In genomic region chr13:51668580-51669195, GRCh38 we compare ENCODE assay signal across 24 cellular contexts.
"Had no signal": no experiment of that assay in that cellular context is flagged by ENCODE, and none has a peak within 500 bp of the region (broad histone marks: within the 10 kb centered on the region; RNA-seq: fewer than 3 reads in every experiment).

No MANE protein-coding gene starts in this region.

- H3K36me3 Mint-ChIP-seq: natural killer cell had no signal

- ATAC-seq: activated naive CD4-positive, alpha-beta T cell treated with anti-CD3 and anti-CD28 coated beads, Interleukin-2, amount 50 U/mL, for 72 hours; activated T-helper 17 cell treated with anti-CD3 and anti-CD28 coated beads, Interleukin-2, amount 50 U/mL, for 72 hours; gastrocnemius medialis; natural killer cell; right cardiac atrium; stimulated activated naive B cell treated with anti-CD40 and anti-IgM and Interleukin-4, amounts not matched to agents 10 μg/mL and 1 μg/mL and 100 μg/mL, for 72 hours; WTC11 had no signal

- H3K9me3 Mint-ChIP-seq: activated T-cell treated with anti-CD3 and anti-CD28 coated beads, Interleukin-2, amount 50 U/mL, for 24 hours; activated T-helper 17 cell treated with anti-CD3 and anti-CD28 coated beads, Interleukin-2, amount 50 U/mL, for 72 hours; dendritic cell treated with granulocyte-macrophage colony-stimulating factor and Interleukin-4, amounts not matched to agents 40 ng/mL and 50 ng/mL, for 4 days; natural killer cell had no signal

- H3K27me3 ChIP-seq: adrenal gland, ascending aorta, brain microvascular endothelial cell, esophagus squamous epithelium, gastrocnemius medialis, ovary, transverse colon, uterus had no signal

- FAIRE-seq: keratinocyte, small intestine had no signal

- H3K4me3 ChIP-seq: adrenal gland, ascending aorta, esophagus squamous epithelium, gastrocnemius medialis, ovary, transverse colon, uterus had no signal

- H3K9me3 ChIP-seq: adrenal gland, ascending aorta, esophagus squamous epithelium, gastrocnemius medialis, ovary, transverse colon, uterus had no signal

- DNase-seq: activated T-cell treated with anti-CD3 and anti-CD28 coated beads, Interleukin-2, amount 50 U/mL, for 24 hours; adrenal gland; brain microvascular endothelial cell; caudate nucleus; effector CD8-positive, alpha-beta T cell; esophagus squamous epithelium; gastrocnemius medialis; hypothalamus; natural killer cell; ovary; right cardiac atrium; small intestine; stimulated activated CD8-positive, alpha-beta memory T cell treated with anti-CD3 and anti-CD28 coated beads, Interleukin-4, amount 100 ng/mL, for 48 hours; stimulated activated naive B cell treated with anti-CD40 and anti-IgM and Interleukin-4, amounts not matched to agents 10 μg/mL and 1 μg/mL and 100 μg/mL, for 72 hours; T-helper 1 cell; T1000; transverse colon; uterus had no signal

- H3K4me3 Mint-ChIP-seq: activated T-cell treated with anti-CD3 and anti-CD28 coated beads, Interleukin-2, amount 50 U/mL, for 24 hours; activated T-helper 17 cell treated with anti-CD3 and anti-CD28 coated beads, Interleukin-2, amount 50 U/mL, for 72 hours; dendritic cell treated with granulocyte-macrophage colony-stimulating factor and Interleukin-4, amounts not matched to agents 40 ng/mL and 50 ng/mL, for 4 days; natural killer cell; stimulated activated naive B cell treated with anti-CD40 and anti-IgM and Interleukin-4, amounts not matched to agents 10 μg/mL and 1 μg/mL and 100 μg/mL, for 72 hours; WTC11 had no signal

- H3K36me3 ChIP-seq: adrenal gland, ascending aorta, brain microvascular endothelial cell, esophagus squamous epithelium, gastrocnemius medialis, ovary, transverse colon, uterus had no signal

- H3K27me3 Mint-ChIP-seq: activated T-cell treated with anti-CD3 and anti-CD28 coated beads, Interleukin-2, amount 50 U/mL, for 24 hours; activated T-helper 17 cell treated with anti-CD3 and anti-CD28 coated beads, Interleukin-2, amount 50 U/mL, for 72 hours; dendritic cell treated with granulocyte-macrophage colony-stimulating factor and Interleukin-4, amounts not matched to agents 40 ng/mL and 50 ng/mL, for 4 days; stimulated activated naive B cell treated with anti-CD40 and anti-IgM and Interleukin-4, amounts not matched to agents 10 μg/mL and 1 μg/mL and 100 μg/mL, for 72 hours had no signal

- H3K4me1 ChIP-seq: gastrocnemius medialis, transverse colon, uterus had no signal

- H3K27ac ChIP-seq: ascending aorta, brain microvascular endothelial cell, esophagus squamous epithelium, gastrocnemius medialis, ovary, transverse colon, uterus had no signal

- H3K27ac Mint-ChIP-seq: activated naive CD4-positive, alpha-beta T cell treated with anti-CD3 and anti-CD28 coated beads, Interleukin-2, amount 50 U/mL, for 72 hours; activated T-cell treated with anti-CD3 and anti-CD28 coated beads, Interleukin-2, amount 50 U/mL, for 24 hours; activated T-helper 17 cell treated with anti-CD3 and anti-CD28 coated beads, Interleukin-2, amount 50 U/mL, for 72 hours; dendritic cell treated with granulocyte-macrophage colony-stimulating factor and Interleukin-4, amounts not matched to agents 40 ng/mL and 50 ng/mL, for 4 days; natural killer cell; stimulated activated naive B cell treated with anti-CD40 and anti-IgM and Interleukin-4, amounts not matched to agents 10 μg/mL and 1 μg/mL and 100 μg/mL, for 72 hours; WTC11 had no signal
